13 cellular contexts compared by ENCODE assay signal in the genomic region with DNA sequence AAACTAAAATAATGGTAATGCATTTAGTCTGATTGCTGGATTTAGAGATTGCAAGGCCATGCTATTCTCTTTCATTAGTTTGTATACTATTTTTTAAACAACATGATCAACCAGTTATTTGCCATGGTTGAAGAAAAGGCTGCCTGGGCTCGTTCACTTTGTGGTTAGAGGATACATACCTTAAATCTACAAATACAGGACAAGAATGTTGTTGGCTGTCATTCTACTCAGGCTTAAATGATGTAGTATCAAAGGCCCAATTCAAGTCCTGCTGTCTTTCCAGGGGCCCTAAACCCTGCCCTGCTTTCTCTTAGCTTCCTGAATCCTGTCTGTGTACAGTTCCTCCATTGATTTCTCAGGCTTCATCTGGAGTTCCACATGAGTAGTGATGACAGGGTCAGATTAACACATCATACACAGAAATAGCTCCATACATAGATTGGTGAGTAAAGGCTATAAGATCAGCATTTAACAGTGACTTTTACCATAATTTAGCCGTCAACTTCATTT.
DNase-seq lines count a peak whose midpoint lies in the region; ATAC-seq and TF ChIP-seq lines count a peak whose summit lies in the region.
"Had no signal": no experiment of that assay in that cellular context is flagged by ENCODE, and none has a peak within 500 bp of the region (broad histone marks: within the 10 kb centered on the region; RNA-seq: fewer than 3 reads in every experiment).

No MANE protein-coding gene starts in this region.

- H2AFZ ChIP-seq in PC-9 = no peak overlapping the region

- peak overlapping the region in 10 of 11 experiments; percentile 1 to 42 (median 18); a peak in 10 of 22 replicates for H3K4me2 ChIP-seq in BLaER1 treated with 17β-estradiol and CSF1 and Interleukin-3, amounts not matched to agents 10 nM and 100 nM
- H3K4me2 ChIP-seq in PC-9 = no peak overlapping the region

- no peaks in the 10 kb centered on the region for H3F3A ChIP-seq in PC-9 (ENCODE audit: insufficient read depth, low read depth)

- peaks cover 7% of the 10 kb centered on the region for H3K9me3 Mint-ChIP-seq in activated CD8-positive, alpha-beta T cell treated with anti-CD3 and anti-CD28 coated beads, Interleukin-2, amount 10 ng/mL, durations not matched to agents 7 days and 5 days (ENCODE audit: insufficient read depth)
- H3K9me3 Mint-ChIP-seq: CD4-positive, alpha-beta T cell; H9 had no signal

- peak; percentile 23 for DNase-seq in foreskin melanocyte
- DNase-seq in retina = peak; percentile 27
- DNase-seq in activated CD8-positive, alpha-beta memory T cell treated with anti-CD3 and anti-CD28 coated beads, Interleukin-2, amount 50 U/mL, for 4 hours = no peak
- no peak for DNase-seq in PC-9
- no peak for DNase-seq in activated CD8-positive, alpha-beta T cell treated with anti-CD3 and anti-CD28 coated beads, Interleukin-2, amount 10 ng/mL, durations not matched to agents 7 days and 5 days
- DNase-seq: ACHN; C1 segment of cervical spinal cord; CD4-positive, alpha-beta T cell; DMS79; GOT3; H9 had no signal

- no peak for ATAC-seq in activated CD8-positive, alpha-beta T cell treated with anti-CD3 and anti-CD28 coated beads, Interleukin-2, amount 10 ng/mL, durations not matched to agents 7 days and 5 days

- no peaks in the 10 kb centered on the region for H3K36me3 Mint-ChIP-seq in activated CD8-positive, alpha-beta T cell treated with anti-CD3 and anti-CD28 coated beads, Interleukin-2, amount 10 ng/mL, durations not matched to agents 7 days and 5 days (ENCODE audit: low read depth)

- no peak overlapping the region for H3K4me3 Mint-ChIP-seq in activated CD8-positive, alpha-beta T cell treated with anti-CD3 and anti-CD28 coated beads, Interleukin-2, amount 10 ng/mL, durations not matched to agents 7 days and 5 days
- H3K4me3 Mint-ChIP-seq: CD4-positive, alpha-beta T cell; H9 had no signal

- no peaks in the 10 kb centered on the region for H3K36me3 ChIP-seq in BLaER1 treated with 17β-estradiol and CSF1 and Interleukin-3, amounts not matched to agents 10 nM and 100 nM
- H3K36me3 ChIP-seq in PC-9 (ENCODE audit: low read depth) = no peaks in the 10 kb centered on the region

- peaks cover 0 to 11% (median 10%) of the 10 kb centered on the region in 10 experiments; a peak in 14 of 20 replicates for H3K4me1 ChIP-seq in BLaER1 treated with 17β-estradiol and CSF1 and Interleukin-3, amounts not matched to agents 10 nM and 100 nM
- no peaks in the 10 kb centered on the region for H3K4me1 ChIP-seq in PC-9 (replicated peaks; ENCODE audit: insufficient read depth)

- H3K4me3 ChIP-seq in BLaER1 treated with 17β-estradiol and CSF1 and Interleukin-3, amounts not matched to agents 10 nM and 100 nM = no peak overlapping the region
- no peak overlapping the region for H3K4me3 ChIP-seq in PC-9

- CTCF ChIA-PET in PC-9 (lab: Charles Lee) = no interaction called here
- CTCF ChIA-PET in activated CD8-positive, alpha-beta T cell treated with anti-CD3 and anti-CD28 coated beads, Interleukin-2, amount 10 ng/mL, durations not matched to agents 7 days and 5 days (lab: Charles Lee) = interaction anchor here (1.5 kb wide), 1 partner anchor 197 kb away, joined by 10 read pairs; no protein-coding TSS in a partner anchor

- H3K9me3 ChIP-seq in BLaER1 treated with 17β-estradiol and CSF1 and Interleukin-3, amounts not matched to agents 10 nM and 100 nM (replicated peaks in 1 of 11) = 0 out of 22 replicates have a peak, but pooled peaks cover 0 to 4% (median 0%) of the 10 kb centered on the region in 11 experiments
- H3K9me3 ChIP-seq in PC-9 (ENCODE audit: insufficient read depth, low read depth) = no peaks in the 10 kb centered on the region

- H3K4me1 Mint-ChIP-seq in activated CD8-positive, alpha-beta T cell treated with anti-CD3 and anti-CD28 coated beads, Interleukin-2, amount 10 ng/mL, durations not matched to agents 7 days and 5 days (ENCODE audit: low read depth) = no peaks in the 10 kb centered on the region

- no peaks in the 10 kb centered on the region for H3K9me2 ChIP-seq in PC-9 (ENCODE audit: insufficient read depth)

- intact Hi-C loops in PC-9 (cut with micrococcal nuclease; ENCODE audit: unreplicated experiment) = no loop called here

- H3K27ac Mint-ChIP-seq in activated CD8-positive, alpha-beta T cell treated with anti-CD3 and anti-CD28 coated beads, Interleukin-2, amount 10 ng/mL, durations not matched to agents 7 days and 5 days = no peak overlapping the region
- H3K27ac Mint-ChIP-seq: CD4-positive, alpha-beta T cell; H9 had no signal

- H4K20me1 ChIP-seq in BLaER1 treated with 17β-estradiol and CSF1 and Interleukin-3, amounts not matched to agents 10 nM and 100 nM = no peaks in the 10 kb centered on the region
- no peaks in the 10 kb centered on the region for H4K20me1 ChIP-seq in PC-9 (ENCODE audit: insufficient read depth)

- no peak overlapping the region for H3K27ac ChIP-seq in BLaER1 treated with 17β-estradiol and CSF1 and Interleukin-3, amounts not matched to agents 10 nM and 100 nM
- peak overlapping the region; percentile 24 for H3K27ac ChIP-seq in VCaP
- H3K27ac ChIP-seq in PC-9 = no peak overlapping the region

- no peaks in the 10 kb centered on the region for H3K79me2 ChIP-seq in PC-9 (ENCODE audit: low read depth)

- POLR2A ChIA-PET in PC-9 (lab: Charles Lee; ENCODE audit: unreplicated experiment) = no interaction called here
- POLR2A ChIA-PET in activated CD8-positive, alpha-beta T cell treated with anti-CD3 and anti-CD28 coated beads, Interleukin-2, amount 10 ng/mL, durations not matched to agents 7 days and 5 days (lab: Charles Lee) = no interaction called here

- no TSS peak for BruUV-seq in PC-9 (replicated peaks; lab: Mats Ljungman, UMichigan)

- no peak overlapping the region for H3K9ac ChIP-seq in BLaER1 treated with 17β-estradiol and CSF1 and Interleukin-3, amounts not matched to agents 10 nM and 100 nM

- no peaks in the 10 kb centered on the region for H3K27me3 ChIP-seq in BLaER1 treated with 17β-estradiol and CSF1 and Interleukin-3, amounts not matched to agents 10 nM and 100 nM
- no peaks in the 10 kb centered on the region for H3K27me3 ChIP-seq in PC-9 (ENCODE audit: insufficient read depth, low read depth)

- TF ChIP-seq CTCF in VCaP (conservative IDR thresholded peaks at IDR 0.05) = no peak
- no peak for TF ChIP-seq CTCF in PC-9 (conservative IDR thresholded peaks at IDR 0.05)

- no peaks in the 10 kb centered on the region for H3K27me3 Mint-ChIP-seq in activated CD8-positive, alpha-beta T cell treated with anti-CD3 and anti-CD28 coated beads, Interleukin-2, amount 10 ng/mL, durations not matched to agents 7 days and 5 days (ENCODE audit: low read depth)
- H3K27me3 Mint-ChIP-seq: CD4-positive, alpha-beta T cell had no signal

Comparison
In these comparisons a context has a peak if more than half of its experiments do, and no peak if none do; other contexts are left out.
1. DNase-seq: peak in foreskin melanocyte (single experiment) and retina (single experiment); none in activated CD8-positive, alpha-beta memory T cell treated with anti-CD3 and anti-CD28 coated beads, Interleukin-2, amount 50 U/mL, for 4 hours (single experiment), PC-9 (0 of 2) and activated CD8-positive, alpha-beta T cell treated with anti-CD3 and anti-CD28 coated beads, Interleukin-2, amount 10 ng/mL, durations not matched to agents 7 days and 5 days (single experiment).